Comparison of ENCODE assay signal across 10 cellular contexts in the genomic region with DNA sequence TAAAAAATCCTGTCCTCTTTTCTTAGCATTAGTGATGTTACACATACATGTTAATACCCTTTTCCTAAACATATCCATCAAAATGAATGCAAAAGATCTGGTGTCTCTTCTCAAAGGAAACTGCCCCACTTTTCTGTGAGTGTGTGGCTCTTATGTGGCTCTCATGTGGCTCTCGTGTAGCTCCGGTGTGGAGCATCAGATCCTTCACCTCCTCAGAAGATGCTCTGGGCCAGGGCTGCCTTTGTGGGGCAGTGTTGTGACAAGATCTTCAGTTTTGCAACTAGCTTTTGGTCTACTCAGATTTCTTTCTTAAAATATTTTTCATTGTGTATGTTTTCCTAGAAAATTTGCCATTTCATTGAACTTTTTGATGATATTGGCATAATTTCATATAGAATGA. TPM values are rescaled to one million over a fixed set of nuclear protein-coding genes. Genes with fewer than 3 reads are reported as not detected.
DNase-seq lines count a peak whose midpoint lies in the region; ATAC-seq, FAIRE-seq and TF ChIP-seq lines count a peak whose summit lies in the region.
"Had no signal": no experiment of that assay in that cellular context is flagged by ENCODE, and none has a peak within 500 bp of the region (broad histone marks: within the 10 kb centered on the region; RNA-seq: fewer than 3 reads in every experiment).

No MANE protein-coding gene starts in this region.

- H3K4me1 ChIP-seq in heart left ventricle, result peaks cover 0 to 48% (median 7%) of the 10 kb centered on the region in 12 donors
- peaks cover 0 to 11% (median 0%) of the 10 kb centered on the region in 4 donors for H3K4me1 ChIP-seq in tibial nerve
- H3K4me1 ChIP-seq in pancreas, result peaks cover 0 to 9% (median 0%) of the 10 kb centered on the region in 3 donors

- no peak for ATAC-seq in heart left ventricle
- no peak for ATAC-seq in left cardiac atrium
- no peak for ATAC-seq in HG03521 (IDR thresholded peaks at IDR 0.05; ENCODE audit: unreplicated experiment)
- no peak for ATAC-seq in HG03097 (IDR thresholded peaks at IDR 0.05; ENCODE audit: low FRiP score, unreplicated experiment)
- no peak for ATAC-seq in pancreas
- ATAC-seq: activated T-cell treated with anti-CD3 and anti-CD28 coated beads, Interleukin-2, amount 50 U/mL, for 72 hours had no signal

- no peaks in the 10 kb centered on the region for H3K36me3 ChIP-seq in heart left ventricle
- H3K36me3 ChIP-seq in tibial nerve, result no peaks in the 10 kb centered on the region
- H3K36me3 ChIP-seq in pancreas, result no peaks in the 10 kb centered on the region

- TF ChIP-seq POLR2A in heart left ventricle (IDR thresholded peaks at IDR 0.05) (no peak), tibial nerve (IDR thresholded peaks at IDR 0.05) (no peak)

- no peak for FAIRE-seq in pancreas (lab: Jason Lieb, UNC)
- FAIRE-seq: GM18507 had no signal

- WGBS in heart left ventricle, 4 donors, result 7 to 25% (median 22%) methylated on average over 2 of the region's 2 CpGs
- WGBS in tibial nerve, 2 donors, result 6 to 31% methylated on average over 2 of the region's 2 CpGs
- whole genome bisulfite sequencing in pancreas, 2 donors, result 40 to 57% methylated on average over 2 of the region's 2 CpGs

- H3K9me3 ChIP-seq in heart left ventricle (no peaks in the 10 kb centered on the region), tibial nerve (no peaks in the 10 kb centered on the region), pancreas (no peaks in the 10 kb centered on the region)

- peak overlapping the region in 1 of 12 donors; percentile 49 for H3K27ac ChIP-seq in heart left ventricle
- no peak overlapping the region for H3K27ac ChIP-seq in VCaP
- H3K27ac ChIP-seq in tibial nerve, result no peak overlapping the region
- H3K27ac ChIP-seq in pancreas, result no peak overlapping the region

- H3K27me3 ChIP-seq in heart left ventricle (no peaks in the 10 kb centered on the region), tibial nerve (no peaks in the 10 kb centered on the region), pancreas (no peaks in the 10 kb centered on the region)

- TF ChIP-seq CTCF in heart left ventricle (IDR thresholded peaks at IDR 0.05), result peak in 8 of 12 donors; percentile 21 to 61 (median 38)
- TF ChIP-seq CTCF in VCaP (conservative IDR thresholded peaks at IDR 0.05), result peak; percentile 70
- peak in 2 of 5 experiments; percentile 22 to 31 for TF ChIP-seq CTCF in tibial nerve (IDR thresholded peaks at IDR 0.05)
- no peak for TF ChIP-seq CTCF in pancreas (IDR thresholded peaks at IDR 0.05)

- H3K4me3 ChIP-seq in heart left ventricle, result no peak overlapping the region
- no peak overlapping the region for H3K4me3 ChIP-seq in tibial nerve
- H3K4me3 ChIP-seq in pancreas, result no peak overlapping the region

- DNase-seq in heart left ventricle (no peak), cardiac septum (ENCODE audit: low spot score) (no peak), left cardiac atrium (peak; percentile 32), tibial nerve (ENCODE audit: low spot score in 2 of 2) (peak; percentile 21 to 41), pancreas (no peak)

- intact Hi-C loops in heart left ventricle (cut with DNase I) (loop anchor here in 1 of 10 donors (5.0 kb wide), 1 partner anchor 57 kb away; no protein-coding TSS in a partner anchor), cardiac septum (cut with DNase I) (no loop called here), left cardiac atrium (cut with DNase I) (no loop called here), pancreas (cut with DNase I) (no loop called here)

- no peak for TF ChIP-seq EP300 in tibial nerve (IDR thresholded peaks at IDR 0.05)

RNA-seq across cellular contexts. Expression of a gene that starts 19.3 kb away (rescaled TPM):
- total RNA-seq in heart left ventricle (10 to 100 TPM; 11.9 to 60.4 (median 26.0) TPM), cardiac septum (28.7 TPM), left cardiac atrium (10 to 100 TPM; 10.0 to 11.2 TPM), tibial nerve (10 to 100 TPM; 28.4 to 59.7 (median 39.1) TPM), pancreas (1 to 10 TPM; 2.3 to 4.8 (median 2.9) TPM)
- polyA plus RNA-seq in heart left ventricle (10 to 100 TPM in 1 of 2 donors, 1 to 10 TPM in 1; 7.1 to 14.9 TPM), pancreas (1 to 10 TPM; 4.8 to 7.1 TPM)

Comparison
In these comparisons a context has a peak if more than half of its experiments do, and no peak if none do; other contexts are left out.
1. DNase-seq: peak in left cardiac atrium (single experiment) and tibial nerve (2 of 2); none in heart left ventricle (0 of 5), cardiac septum (single experiment) and pancreas (0 of 6).
2. CTCF ChIP-seq: peak in heart left ventricle (8 of 12) and VCaP (single experiment); none in pancreas (0 of 4).